In the genomic region with DNA sequence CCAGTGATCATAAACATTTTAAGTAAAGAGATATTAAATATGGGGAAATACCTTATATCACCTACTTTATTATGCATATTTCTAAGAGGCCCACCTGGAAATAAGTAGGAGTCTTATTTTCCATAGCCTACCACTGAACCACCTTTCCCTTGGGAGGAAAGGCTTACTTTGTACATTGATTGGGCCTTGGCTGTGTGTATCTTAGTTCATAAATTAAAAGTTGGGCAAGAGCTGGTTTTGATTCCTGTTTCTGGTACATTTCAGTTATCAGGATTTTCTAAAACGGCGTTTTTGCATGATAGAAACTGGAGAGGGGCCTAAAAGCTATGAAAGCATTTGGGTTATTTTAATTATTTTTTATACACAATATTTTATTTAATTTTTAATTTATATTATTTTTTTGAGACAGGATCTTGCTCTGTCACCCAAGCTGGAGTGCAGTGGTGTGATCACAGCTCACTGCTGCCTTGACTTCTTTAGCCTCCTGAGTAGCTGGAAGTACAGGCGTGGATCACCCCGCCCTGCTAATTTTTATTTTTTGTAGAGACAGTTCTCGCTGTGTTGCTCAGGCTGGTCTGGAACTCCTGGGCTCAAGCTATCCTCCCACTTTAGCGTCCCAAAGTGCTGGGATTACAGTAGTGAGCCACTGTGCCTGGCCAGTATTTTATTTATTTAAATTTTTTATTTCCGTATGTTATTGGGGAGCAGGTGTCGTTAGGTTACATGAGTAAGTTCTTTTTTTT, we compare ENCODE assay signal across 2 cellular contexts.
TF ChIP-seq lines count a peak whose summit lies in the region.

No MANE protein-coding gene starts in this region.

TF ChIP-seq in SK-N-SH, 30 proteins besides CTCF, POLR2A, EP300 and RAD21 (continued from another document):
- TF ChIP-seq, protein P1, sequence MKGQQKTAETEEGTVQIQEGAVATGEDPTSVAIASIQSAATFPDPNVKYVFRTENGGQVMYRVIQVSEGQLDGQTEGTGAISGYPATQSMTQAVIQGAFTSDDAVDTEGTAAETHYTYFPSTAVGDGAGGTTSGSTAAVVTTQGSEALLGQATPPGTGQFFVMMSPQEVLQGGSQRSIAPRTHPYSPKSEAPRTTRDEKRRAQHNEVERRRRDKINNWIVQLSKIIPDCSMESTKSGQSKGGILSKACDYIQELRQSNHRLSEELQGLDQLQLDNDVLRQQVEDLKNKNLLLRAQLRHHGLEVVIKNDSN (IDR thresholded peaks at IDR 0.05; ENCODE audit: borderline replicate concordance, low read depth): no peak
- no peak for TF ChIP-seq NRF1 (IDR thresholded peaks at IDR 0.05; ENCODE audit: low read depth, low read length)
- TF ChIP-seq YY1 (IDR thresholded peaks at IDR 0.05; ENCODE audit: low read depth): no peak
- TF ChIP-seq RCOR1 (IDR thresholded peaks at IDR 0.05; ENCODE audit: low read length): no peak
- no peak for TF ChIP-seq FOXM1 (IDR thresholded peaks at IDR 0.05; ENCODE audit: low read depth)
- TF ChIP-seq FOSL2 (IDR thresholded peaks at IDR 0.05; ENCODE audit: borderline replicate concordance, low read depth): no peak
- TF ChIP-seq IRF3 (IDR thresholded peaks at IDR 0.05; ENCODE audit: low read depth, low read length): no peak
TF ChIP-seq in SK-N-SH: peak in this region for 0.

TF ChIP-seq in SK-N-SH treated with all-trans-retinoic acid at 6 μM for 48 hours, 23 proteins besides CTCF, POLR2A, EP300 and RAD21 (continued from another document):
- TF ChIP-seq, protein P2, sequence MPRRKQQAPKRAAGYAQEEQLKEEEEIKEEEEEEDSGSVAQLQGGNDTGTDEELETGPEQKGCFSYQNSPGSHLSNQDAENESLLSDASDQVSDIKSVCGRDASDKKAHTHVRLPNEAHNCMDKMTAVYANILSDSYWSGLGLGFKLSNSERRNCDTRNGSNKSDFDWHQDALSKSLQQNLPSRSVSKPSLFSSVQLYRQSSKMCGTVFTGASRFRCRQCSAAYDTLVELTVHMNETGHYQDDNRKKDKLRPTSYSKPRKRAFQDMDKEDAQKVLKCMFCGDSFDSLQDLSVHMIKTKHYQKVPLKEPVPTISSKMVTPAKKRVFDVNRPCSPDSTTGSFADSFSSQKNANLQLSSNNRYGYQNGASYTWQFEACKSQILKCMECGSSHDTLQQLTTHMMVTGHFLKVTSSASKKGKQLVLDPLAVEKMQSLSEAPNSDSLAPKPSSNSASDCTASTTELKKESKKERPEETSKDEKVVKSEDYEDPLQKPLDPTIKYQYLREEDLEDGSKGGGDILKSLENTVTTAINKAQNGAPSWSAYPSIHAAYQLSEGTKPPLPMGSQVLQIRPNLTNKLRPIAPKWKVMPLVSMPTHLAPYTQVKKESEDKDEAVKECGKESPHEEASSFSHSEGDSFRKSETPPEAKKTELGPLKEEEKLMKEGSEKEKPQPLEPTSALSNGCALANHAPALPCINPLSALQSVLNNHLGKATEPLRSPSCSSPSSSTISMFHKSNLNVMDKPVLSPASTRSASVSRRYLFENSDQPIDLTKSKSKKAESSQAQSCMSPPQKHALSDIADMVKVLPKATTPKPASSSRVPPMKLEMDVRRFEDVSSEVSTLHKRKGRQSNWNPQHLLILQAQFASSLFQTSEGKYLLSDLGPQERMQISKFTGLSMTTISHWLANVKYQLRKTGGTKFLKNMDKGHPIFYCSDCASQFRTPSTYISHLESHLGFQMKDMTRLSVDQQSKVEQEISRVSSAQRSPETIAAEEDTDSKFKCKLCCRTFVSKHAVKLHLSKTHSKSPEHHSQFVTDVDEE (CRISPR knock-in tag; IDR thresholded peaks at IDR 0.05): no peak
- TF ChIP-seq, protein P3, sequence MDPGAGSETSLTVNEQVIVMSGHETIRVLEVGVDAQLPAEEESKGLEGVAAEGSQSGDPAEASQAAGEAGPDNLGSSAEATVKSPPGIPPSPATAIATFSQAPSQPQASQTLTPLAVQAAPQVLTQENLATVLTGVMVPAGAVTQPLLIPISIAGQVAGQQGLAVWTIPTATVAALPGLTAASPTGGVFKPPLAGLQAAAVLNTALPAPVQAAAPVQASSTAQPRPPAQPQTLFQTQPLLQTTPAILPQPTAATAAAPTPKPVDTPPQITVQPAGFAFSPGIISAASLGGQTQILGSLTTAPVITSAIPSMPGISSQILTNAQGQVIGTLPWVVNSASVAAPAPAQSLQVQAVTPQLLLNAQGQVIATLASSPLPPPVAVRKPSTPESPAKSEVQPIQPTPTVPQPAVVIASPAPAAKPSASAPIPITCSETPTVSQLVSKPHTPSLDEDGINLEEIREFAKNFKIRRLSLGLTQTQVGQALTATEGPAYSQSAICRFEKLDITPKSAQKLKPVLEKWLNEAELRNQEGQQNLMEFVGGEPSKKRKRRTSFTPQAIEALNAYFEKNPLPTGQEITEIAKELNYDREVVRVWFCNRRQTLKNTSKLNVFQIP (CRISPR knock-in tag; IDR thresholded peaks at IDR 0.05; ENCODE audit: borderline replicate concordance, low read depth): no peak
- TF ChIP-seq CSDC2 (CRISPR knock-in tag; IDR thresholded peaks at IDR 0.05) (no peak), SNAI2 (CRISPR knock-in tag; IDR thresholded peaks at IDR 0.05) (no peak), PATZ1 (CRISPR knock-in tag; IDR thresholded peaks at IDR 0.05; ENCODE audit: borderline replicate concordance) (no peak), ISL1 (CRISPR knock-in tag; IDR thresholded peaks at IDR 0.05) (no peak), ZFP3 (CRISPR knock-in tag; IDR thresholded peaks at IDR 0.05) (no peak), GLIS3 (CRISPR knock-in tag; IDR thresholded peaks at IDR 0.05) (no peak), ZNF565 (CRISPR knock-in tag; conservative IDR thresholded peaks at IDR 0.05; ENCODE audit: low read depth) (no peak), RARB (CRISPR knock-in tag; IDR thresholded peaks at IDR 0.05) (no peak), ARNTL (CRISPR knock-in tag; IDR thresholded peaks at IDR 0.05; ENCODE audit: borderline replicate concordance, low read depth) (no peak), TCF4 (CRISPR knock-in tag; IDR thresholded peaks at IDR 0.05; ENCODE audit: borderline replicate concordance) (no peak)
- TF ChIP-seq, protein P4, sequence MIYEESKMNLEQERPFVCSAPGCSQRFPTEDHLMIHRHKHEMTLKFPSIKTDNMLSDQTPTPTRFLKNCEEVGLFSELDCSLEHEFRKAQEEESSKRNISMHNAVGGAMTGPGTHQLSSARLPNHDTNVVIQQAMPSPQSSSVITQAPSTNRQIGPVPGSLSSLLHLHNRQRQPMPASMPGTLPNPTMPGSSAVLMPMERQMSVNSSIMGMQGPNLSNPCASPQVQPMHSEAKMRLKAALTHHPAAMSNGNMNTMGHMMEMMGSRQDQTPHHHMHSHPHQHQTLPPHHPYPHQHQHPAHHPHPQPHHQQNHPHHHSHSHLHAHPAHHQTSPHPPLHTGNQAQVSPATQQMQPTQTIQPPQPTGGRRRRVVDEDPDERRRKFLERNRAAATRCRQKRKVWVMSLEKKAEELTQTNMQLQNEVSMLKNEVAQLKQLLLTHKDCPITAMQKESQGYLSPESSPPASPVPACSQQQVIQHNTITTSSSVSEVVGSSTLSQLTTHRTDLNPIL (CRISPR knock-in tag; IDR thresholded peaks at IDR 0.05; ENCODE audit: low read depth): no peak
